In genomic region chr4:84341559-84341958, GRCh38 we compare ENCODE assay signal across 11 cellular contexts.
"Had no signal": no experiment of that assay in that cellular context is flagged by ENCODE, and none has a peak within 500 bp of the region (broad histone marks: within the 10 kb centered on the region; RNA-seq: fewer than 3 reads in every experiment).

No MANE protein-coding gene starts in this region.

- ATAC-seq: GM23338, HCT116 had no signal

- H3K4me2 ChIP-seq: GM23338 had no signal

- H3K9ac ChIP-seq: GM23248 had no signal

- H3K4me3 Mint-ChIP-seq: GM23338, H9, HFFc6 had no signal

- H3K36me3 ChIP-seq: HAP-1 had no signal

- DNase-seq: GM23248, GOT3, H7, H9, HCEC 1CT, HFFc6 had no signal

- H2AFZ ChIP-seq: GM23248, GM23338 had no signal

- FAIRE-seq: H1, H54 had no signal

- H3K27ac Mint-ChIP-seq: GM23338, H9, HFFc6 had no signal

- H3K4me3 ChIP-seq: GM23248, GM23338, HAP-1 had no signal

- H3K27ac ChIP-seq: GM23248 had no signal
